6 cellular contexts compared by ENCODE assay signal in genomic region chr9:41123812-41124211, GRCh38. TPM values are rescaled to one million over a fixed set of nuclear protein-coding genes. Genes with fewer than 3 reads are reported as not detected.
"Had no signal": no experiment of that assay in that cellular context is flagged by ENCODE, and none has a peak within 500 bp of the region (broad histone marks: within the 10 kb centered on the region; RNA-seq: fewer than 3 reads in every experiment).

No MANE protein-coding gene starts in this region.

RNA-seq across cellular contexts. Expression of gene FOXD4L6, which starts 4.7 kb away (rescaled TPM):
- total RNA-seq: activated CD4-positive, alpha-beta T cell treated with anti-CD3 and anti-CD28 coated beads, Interleukin-2, amount 10 ng/mL, durations not matched to agents 24 days and 14 days; activated CD8-positive, alpha-beta memory T cell treated with anti-CD3 and anti-CD28 coated beads, Interleukin-2, amount 10 ng/mL, durations not matched to agents 7 days and 5 days; activated naive CD4-positive, alpha-beta T cell treated with anti-CD3 and anti-CD28 coated beads, Interleukin-2, amount 50 U/mL, for 72 hours; Right ventricle myocardium inferior; T-helper 1 cell treated with Interleukin-12 subunit alpha and Interleukin-12 subunit beta and Interleukin-4 antibody, amounts not matched to agents 30 ng/mL and 1 ng/mL, for 36 hours had no signal
- polyA plus RNA-seq: SK-N-SH had no signal
